Comparison of ENCODE assay signal across 1 cellular context in genomic region chr7:26639695-26640094, GRCh38.
TF ChIP-seq lines count a peak whose summit lies in the region.

No MANE protein-coding gene starts in this region.

TF ChIP-seq in HepG2, 621 proteins besides CTCF, POLR2A, EP300 and RAD21 (continued from another document):
- TF ChIP-seq UBTF (CRISPR knock-in tag; IDR thresholded peaks at IDR 0.05) (no peak), TP53 (CRISPR knock-in tag; conservative IDR thresholded peaks at IDR 0.05) (no peak), HNRNPK (IDR thresholded peaks at IDR 0.05; ENCODE audit: low read depth, low read length, poor library complexity, severe bottlenecking) (no peak), ZNF292 (CRISPR knock-in tag; IDR thresholded peaks at IDR 0.05; ENCODE audit: borderline replicate concordance, low read depth) (no peak)
